Comparison of ENCODE assay signal across 30 cellular contexts in genomic region chr3:63199606-63200005, GRCh38.
"Had no signal": no experiment of that assay in that cellular context is flagged by ENCODE, and none has a peak within 500 bp of the region (broad histone marks: within the 10 kb centered on the region; RNA-seq: fewer than 3 reads in every experiment).

No MANE protein-coding gene starts in this region.

- H3K4me3 ChIP-seq: neural progenitor cell, ovary, psoas muscle, right lobe of liver, sigmoid colon, smooth muscle cell, spleen, stomach, thoracic aorta, thyroid gland, tibial nerve, upper lobe of left lung, vagina had no signal

- H3K9me3 Mint-ChIP-seq: nephron; neural progenitor cell; stimulated activated naive B cell treated with anti-CD40 and anti-IgM and Interleukin-4, amounts not matched to agents 10 μg/mL and 1 μg/mL and 100 μg/mL, for 72 hours; stimulated activated naive CD8-positive, alpha-beta T cell treated with anti-CD3 and anti-CD28 coated beads, Interleukin-15, Interleukin-2, amounts not matched to agents 100 ng/mL and 50 ng/mL, for 24 hours had no signal

- H3K4me1 Mint-ChIP-seq: natural killer cell; nephron; stimulated activated naive B cell treated with anti-CD40 and anti-IgM and Interleukin-4, amounts not matched to agents 10 μg/mL and 1 μg/mL and 100 μg/mL, for 72 hours had no signal

- DNase-seq: natural killer cell; occipital lobe; ovary; posterior cingulate gyrus; psoas muscle; right cardiac atrium; right lobe of liver; sigmoid colon; spleen; stimulated activated CD4-positive, alpha-beta T cell treated with anti-CD3 and anti-CD28 coated beads, Interleukin-12 subunit alpha, Interleukin-12 subunit beta, amount 100 ng/mL, for 4 hours; stimulated activated CD4-positive, alpha-beta T cell treated with anti-CD3 and anti-CD28 coated beads, Interleukin-1b, Interleukin-23, amount 100 ng/mL, for 48 hours; stimulated activated CD4-positive, alpha-beta T cell treated with anti-CD3 and anti-CD28 coated beads, Interleukin-4, amount 100 ng/mL, for 1 hour; stimulated activated CD4-positive, alpha-beta T cell treated with anti-CD3 and anti-CD28 coated beads, Interleukin-4, amount 100 ng/mL, for 4 hours; stimulated activated CD8-positive, alpha-beta memory T cell treated with anti-CD3 and anti-CD28 coated beads, Interleukin-4, amount 100 ng/mL, for 48 hours; stimulated activated naive B cell treated with anti-CD40 and anti-IgM and Interleukin-4, amounts not matched to agents 10 μg/mL and 1 μg/mL and 100 μg/mL, for 72 hours; stimulated activated naive CD4-positive, alpha-beta T cell treated with Interleukin-2 at 50 U/mL for 16 hours; stomach; thyroid gland; trophoblast cell; upper lobe of left lung had no signal

- H3K36me3 Mint-ChIP-seq: natural killer cell; neural progenitor cell; stimulated activated naive B cell treated with anti-CD40 and anti-IgM and Interleukin-4, amounts not matched to agents 10 μg/mL and 1 μg/mL and 100 μg/mL, for 72 hours had no signal

- H3K4me1 ChIP-seq: parathyroid adenoma, psoas muscle, right lobe of liver, sigmoid colon, spleen, stomach, thyroid gland, tibial nerve, upper lobe of left lung, vagina had no signal

- H3K79me2 ChIP-seq: parathyroid adenoma had no signal

- ATAC-seq: natural killer cell; psoas muscle; right cardiac atrium; right lobe of liver; stimulated activated naive B cell treated with anti-CD40 and anti-IgM and Interleukin-4, amounts not matched to agents 10 μg/mL and 1 μg/mL and 100 μg/mL, for 72 hours had no signal

- H3K36me3 ChIP-seq: neural progenitor cell, ovary, right lobe of liver, sigmoid colon, spleen, stomach, thoracic aorta, thyroid gland, tibial nerve, upper lobe of left lung, vagina had no signal

- H3K4me3 Mint-ChIP-seq: natural killer cell; nephron; neural progenitor cell; stimulated activated naive B cell treated with anti-CD40 and anti-IgM and Interleukin-4, amounts not matched to agents 10 μg/mL and 1 μg/mL and 100 μg/mL, for 72 hours; stimulated activated naive CD8-positive, alpha-beta T cell treated with anti-CD3 and anti-CD28 coated beads, Interleukin-15, Interleukin-2, amounts not matched to agents 100 ng/mL and 50 ng/mL, for 24 hours had no signal

- H3K27me3 ChIP-seq: neural progenitor cell, ovary, right lobe of liver, sigmoid colon, spleen, stomach, thyroid gland, tibial nerve, upper lobe of left lung, vagina had no signal

- FAIRE-seq: urothelium cell line had no signal

- H3K9me3 ChIP-seq: ovary, psoas muscle, right lobe of liver, sigmoid colon, spleen, stomach, thoracic aorta, thyroid gland, tibial nerve, upper lobe of left lung, vagina had no signal

- H3K27ac ChIP-seq: neural progenitor cell, ovary, parathyroid adenoma, psoas muscle, right lobe of liver, sigmoid colon, spleen, stomach, thoracic aorta, thyroid gland, tibial nerve, upper lobe of left lung, vagina had no signal

- H3K27me3 Mint-ChIP-seq: progenitor cell of endocrine pancreas; stimulated activated naive B cell treated with anti-CD40 and anti-IgM and Interleukin-4, amounts not matched to agents 10 μg/mL and 1 μg/mL and 100 μg/mL, for 72 hours; stimulated activated naive CD8-positive, alpha-beta T cell treated with anti-CD3 and anti-CD28 coated beads, Interleukin-15, Interleukin-2, amounts not matched to agents 100 ng/mL and 50 ng/mL, for 24 hours had no signal

- H3K4me2 ChIP-seq: neural progenitor cell, smooth muscle cell had no signal

- H3K27ac Mint-ChIP-seq: natural killer cell; nephron; neural progenitor cell; progenitor cell of endocrine pancreas; stimulated activated naive B cell treated with anti-CD40 and anti-IgM and Interleukin-4, amounts not matched to agents 10 μg/mL and 1 μg/mL and 100 μg/mL, for 72 hours; stimulated activated naive CD8-positive, alpha-beta T cell treated with anti-CD3 and anti-CD28 coated beads, Interleukin-15, Interleukin-2, amounts not matched to agents 100 ng/mL and 50 ng/mL, for 24 hours had no signal

- H2AFZ ChIP-seq: neural progenitor cell, parathyroid adenoma had no signal
